ENCODE assay signal across 1 cellular context in the genomic region with DNA sequence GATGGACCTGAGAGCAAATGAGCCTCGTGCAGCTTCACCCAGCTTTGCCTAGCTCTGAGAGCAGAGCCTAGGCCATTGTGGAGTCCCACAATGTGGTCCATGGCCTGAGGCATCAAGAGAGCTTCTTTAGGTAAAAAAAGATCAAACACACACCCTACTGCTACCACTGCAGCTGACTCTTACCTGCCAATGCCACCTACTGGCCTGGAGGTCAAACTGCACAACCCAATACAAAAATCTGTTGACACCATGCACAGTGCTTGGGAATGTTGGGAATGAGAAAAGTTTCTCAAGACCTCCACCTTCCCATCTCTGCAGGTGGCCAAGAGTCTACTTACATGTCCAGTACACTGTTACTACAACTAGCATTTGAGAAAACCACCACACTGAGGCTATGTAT.
TF ChIP-seq lines count a peak whose summit lies in the region.

No MANE protein-coding gene starts in this region.

TF ChIP-seq in Ishikawa, 13 proteins besides CTCF, POLR2A, EP300 and RAD21 (continued from another document):
- TF ChIP-seq CREB1 (IDR thresholded peaks at IDR 0.05; ENCODE audit: low read depth) = no peak
- TF ChIP-seq TEAD4 (IDR thresholded peaks at IDR 0.05) = no peak
TF ChIP-seq in Ishikawa: peak in this region for 0.
